Comparison of ENCODE assay signal across 1 cellular context in genomic region chr17:48558731-48559608, GRCh38.
A peak's percentile ranks its signal among the peaks of the same experiment; 100 is the strongest.
TF ChIP-seq lines count a peak whose summit lies in the region.

No MANE protein-coding gene starts in this region.

TF ChIP-seq in HepG2, 621 proteins besides CTCF, POLR2A, EP300 and RAD21:
- TF ChIP-seq FOXK2 (IDR thresholded peaks at IDR 0.05) (0 out of 2 replicates have a peak, but pooled peaks have one; percentile 8), MTA3 (CRISPR knock-in tag; IDR thresholded peaks at IDR 0.05) (no peak), NFKB2 (CRISPR knock-in tag; IDR thresholded peaks at IDR 0.05; ENCODE audit: borderline replicate concordance) (no peak), TBP (CRISPR knock-in tag; IDR thresholded peaks at IDR 0.05) (no peak), ZNF34 (CRISPR knock-in tag; IDR thresholded peaks at IDR 0.05; ENCODE audit: borderline replicate concordance) (no peak), ZNF773 (CRISPR knock-in tag; IDR thresholded peaks at IDR 0.05; ENCODE audit: borderline replicate concordance) (no peak), EZH2 (conservative IDR thresholded peaks at IDR 0.05; ENCODE audit: low read depth, low read length) (0 out of 2 replicates have a peak, but pooled peaks have one; percentile 32), ZSCAN29 (CRISPR knock-in tag; conservative IDR thresholded peaks at IDR 0.05) (no peak), ZBTB34 (CRISPR knock-in tag; IDR thresholded peaks at IDR 0.05) (no peak), ATF1 (CRISPR knock-in tag; IDR thresholded peaks at IDR 0.05) (no peak), ZNF124 (CRISPR knock-in tag; IDR thresholded peaks at IDR 0.05) (no peak), ZZZ3 (CRISPR knock-in tag; IDR thresholded peaks at IDR 0.05; ENCODE audit: borderline replicate concordance) (no peak), WIZ (CRISPR knock-in tag; IDR thresholded peaks at IDR 0.05) (no peak), ZNF460 (CRISPR knock-in tag; IDR thresholded peaks at IDR 0.05; ENCODE audit: borderline replicate concordance) (no peak), ZNF761 (CRISPR knock-in tag; conservative IDR thresholded peaks at IDR 0.05) (no peak)
